Comparison of ENCODE assay signal across 13 cellular contexts in genomic region chr9:73038089-73038509, GRCh38.
DNase-seq lines count a peak whose midpoint lies in the region; ATAC-seq, FAIRE-seq and TF ChIP-seq lines count a peak whose summit lies in the region.
"Had no signal": no experiment of that assay in that cellular context is flagged by ENCODE, and none has a peak within 500 bp of the region (broad histone marks: within the 10 kb centered on the region; RNA-seq: fewer than 3 reads in every experiment).

No MANE protein-coding gene starts in this region.

- TF ChIP-seq CTCF in MCF 10A (IDR thresholded peaks at IDR 0.05; ENCODE audit: unreplicated experiment) (no peak), mammary epithelial cell (conservative IDR thresholded peaks at IDR 0.05 in 1 of 2, IDR thresholded peaks at IDR 0.05 in 1 of 2; ENCODE audit: extremely low read depth in 1 of 2, insufficient read depth in 1 of 2, low read depth in 1 of 2, low read length in 2 of 2) (no peak), kidney (IDR thresholded peaks at IDR 0.05; ENCODE audit: borderline replicate concordance, extremely low read depth, insufficient read depth) (no peak)

- H3K4me1 Mint-ChIP-seq in MCF 10A (ENCODE audit: insufficient read depth, unreplicated experiment) = peaks cover 12% of the 10 kb centered on the region
- H3K4me1 Mint-ChIP-seq: central memory CD8-positive, alpha-beta T cell had no signal

- H3K27me3 ChIP-seq in mammary epithelial cell (ENCODE audit: insufficient read depth, low read length) (peaks cover 4% of the 10 kb centered on the region), rectal smooth muscle tissue (ENCODE audit: control insufficient read depth, insufficient read depth, low read length) (no peaks in the 10 kb centered on the region)

- dilution Hi-C loops in mammary epithelial cell (cut with HindIII; ENCODE audit: low sequenced_read_pairs) = no loop called here

- no TSS peak for BruUV-seq in MCF 10A (replicated peaks; lab: Mats Ljungman, UMichigan)
- BruUV-seq in mammary epithelial cell (replicated peaks; lab: Mats Ljungman, UMichigan) = no TSS peak

- H3K27ac ChIP-seq in mammary epithelial cell (ENCODE audit: insufficient read depth, low read depth, low read length) = no peak overlapping the region
- peak overlapping the region; percentile 52 to 54 for H3K27ac ChIP-seq in kidney (ENCODE audit: low read depth in 2 of 2, low read length in 2 of 2)
- H3K27ac ChIP-seq in rectal smooth muscle tissue (ENCODE audit: low read depth, low read length) = peak overlapping the region; percentile 88

- peaks cover 77% of the 10 kb centered on the region for H3K27me3 Mint-ChIP-seq in MCF 10A (ENCODE audit: insufficient read depth, unreplicated experiment)

- POLR2A ChIA-PET in MCF 10A (lab: Yijun Ruan, JAX) = interaction anchor here (0.6 to 1.4 kb wide), 2 partner anchors 9 to 380 kb away, joined by 4 read pairs; no protein-coding TSS in a partner anchor

- H3K4me3 ChIP-seq in mammary epithelial cell (replicated peaks in 1 of 3; ENCODE audit: insufficient read depth in 1 of 3, low read depth in 2 of 3, low read length in 3 of 3) (no peak overlapping the region), kidney (ENCODE audit: low read length in 2 of 2) (peak overlapping the region; percentile 9 to 40), rectal smooth muscle tissue (ENCODE audit: low read length) (no peak overlapping the region)

- H3K9me3 ChIP-seq in mammary epithelial cell (replicated peaks; ENCODE audit: insufficient read depth, low read length) (no peaks in the 10 kb centered on the region), kidney (ENCODE audit: control insufficient read depth in 1 of 2, low read length in 2 of 2) (no peaks in the 10 kb centered on the region)

- ATAC-seq in HG02610 (IDR thresholded peaks at IDR 0.05; ENCODE audit: unreplicated experiment) (no peak), HG02678 (IDR thresholded peaks at IDR 0.05; ENCODE audit: unreplicated experiment) (no peak), GM18511 (IDR thresholded peaks at IDR 0.05; ENCODE audit: unreplicated experiment) (no peak)

- no peak overlapping the region for H3K9ac ChIP-seq in mammary epithelial cell (ENCODE audit: insufficient read depth, low read length)
- H3K9ac ChIP-seq in kidney (ENCODE audit: low read length in 2 of 2) = no peak overlapping the region
- H3K9ac ChIP-seq in rectal smooth muscle tissue (ENCODE audit: low read length) = no peak overlapping the region

- no peaks in the 10 kb centered on the region for H4K20me1 ChIP-seq in mammary epithelial cell (ENCODE audit: insufficient read depth, low read length)

- H2AFZ ChIP-seq in mammary epithelial cell (ENCODE audit: low read depth, low read length) = no peak overlapping the region

- no peak overlapping the region for H3K27ac Mint-ChIP-seq in MCF 10A (ENCODE audit: low read depth, unreplicated experiment)
- H3K27ac Mint-ChIP-seq: stimulated activated naive CD8-positive, alpha-beta T cell treated with anti-CD3 and anti-CD28 coated beads, Interleukin-15, Interleukin-2, amounts not matched to agents 100 ng/mL and 50 ng/mL, for 24 hours had no signal

- no peak for FAIRE-seq in kidney (lab: Jason Lieb, UNC)
- FAIRE-seq: TTC549 had no signal

- 55% methylated on average over 4 of the region's 4 CpGs for WGBS in mammary epithelial cell (ENCODE audit: low coverage, missing lambda C conversion rate)

- intact Hi-C loops in MCF 10A (cut with micrococcal nuclease) = no loop called here
- intact Hi-C loops in mammary epithelial cell (cut with micrococcal nuclease) = loop anchor here (5.0 kb wide), 1 partner anchor 144 kb away; no protein-coding TSS in a partner anchor
- intact Hi-C loops in kidney (cut with DNase I) = no loop called here

- no peaks in the 10 kb centered on the region for H3K36me3 Mint-ChIP-seq in MCF 10A (ENCODE audit: insufficient read depth, unreplicated experiment)

- in situ Hi-C loops in mammary epithelial cell (cut with MboI; ENCODE audit: low sequenced_read_pairs in 2 of 2) = no loop called here

- no peak overlapping the region for H3K4me3 Mint-ChIP-seq in MCF 10A (ENCODE audit: unreplicated experiment)
- H3K4me3 Mint-ChIP-seq: central memory CD8-positive, alpha-beta T cell; stimulated activated naive CD8-positive, alpha-beta T cell treated with anti-CD3 and anti-CD28 coated beads, Interleukin-15, Interleukin-2, amounts not matched to agents 100 ng/mL and 50 ng/mL, for 24 hours had no signal

- H3K36me3 ChIP-seq in mammary epithelial cell (ENCODE audit: insufficient read depth, low read length) (no peaks in the 10 kb centered on the region), kidney (ENCODE audit: control insufficient read depth in 1 of 2, insufficient read depth in 2 of 2, low read length in 2 of 2) (no peaks in the 10 kb centered on the region), rectal smooth muscle tissue (ENCODE audit: control insufficient read depth, insufficient read depth, low read length) (no peaks in the 10 kb centered on the region)

- H3K4me2 ChIP-seq in mammary epithelial cell (ENCODE audit: insufficient read depth, low read depth, low read length) = no peak overlapping the region

- H3K79me2 ChIP-seq in mammary epithelial cell (ENCODE audit: insufficient read depth, low read length) = no peaks in the 10 kb centered on the region

- H3K9me3 Mint-ChIP-seq in MCF 10A (ENCODE audit: unreplicated experiment) = no peaks in the 10 kb centered on the region
- H3K9me3 Mint-ChIP-seq: central memory CD8-positive, alpha-beta T cell; stimulated activated naive CD8-positive, alpha-beta T cell treated with anti-CD3 and anti-CD28 coated beads, Interleukin-15, Interleukin-2, amounts not matched to agents 100 ng/mL and 50 ng/mL, for 24 hours had no signal

- DNase-seq in MCF 10A (ENCODE audit: unreplicated experiment) = peak; percentile 33
- DNase-seq in mammary epithelial cell = no peak
- no peak for DNase-seq in kidney
- no peak for DNase-seq in RPMI8226
- DNase-seq: activated naive CD4-positive, alpha-beta T cell treated with Interleukin-2 at 50 U/mL for 16 hours; NCI-H1417 treated with DMSO at 0.1 percent for 48 hours had no signal

- CTCF ChIA-PET in MCF 10A (lab: Yijun Ruan, JAX) = interaction anchor here (0.6 to 1.2 kb wide), 3 partner anchors 22 to 1228 kb away, joined by 3 to 4 read pairs (median 3); no protein-coding TSS in a partner anchor
- CTCF ChIA-PET in mammary epithelial cell (lab: Charles Lee; ENCODE audit: low non-redundant PET) = no interaction called here

- no peaks in the 10 kb centered on the region for H3K4me1 ChIP-seq in mammary epithelial cell (ENCODE audit: insufficient read depth, low read length)
- H3K4me1 ChIP-seq in kidney (ENCODE audit: control insufficient read depth in 1 of 2, insufficient read depth in 1 of 2, low read depth in 1 of 2, low read length in 2 of 2) = peaks cover 11 to 20% of the 10 kb centered on the region in 2 donors
- H3K4me1 ChIP-seq in rectal smooth muscle tissue (ENCODE audit: control insufficient read depth, insufficient read depth, low read length) = peaks cover 19% of the 10 kb centered on the region

Comparison
In these comparisons a context has a peak if more than half of its experiments do, and no peak if none do; other contexts are left out.
1. H3K4me3 ChIP-seq: peak in kidney (2 of 2); none in mammary epithelial cell (0 of 3) and rectal smooth muscle tissue (single experiment).